8 cellular contexts compared by ENCODE assay signal in the genomic region with DNA sequence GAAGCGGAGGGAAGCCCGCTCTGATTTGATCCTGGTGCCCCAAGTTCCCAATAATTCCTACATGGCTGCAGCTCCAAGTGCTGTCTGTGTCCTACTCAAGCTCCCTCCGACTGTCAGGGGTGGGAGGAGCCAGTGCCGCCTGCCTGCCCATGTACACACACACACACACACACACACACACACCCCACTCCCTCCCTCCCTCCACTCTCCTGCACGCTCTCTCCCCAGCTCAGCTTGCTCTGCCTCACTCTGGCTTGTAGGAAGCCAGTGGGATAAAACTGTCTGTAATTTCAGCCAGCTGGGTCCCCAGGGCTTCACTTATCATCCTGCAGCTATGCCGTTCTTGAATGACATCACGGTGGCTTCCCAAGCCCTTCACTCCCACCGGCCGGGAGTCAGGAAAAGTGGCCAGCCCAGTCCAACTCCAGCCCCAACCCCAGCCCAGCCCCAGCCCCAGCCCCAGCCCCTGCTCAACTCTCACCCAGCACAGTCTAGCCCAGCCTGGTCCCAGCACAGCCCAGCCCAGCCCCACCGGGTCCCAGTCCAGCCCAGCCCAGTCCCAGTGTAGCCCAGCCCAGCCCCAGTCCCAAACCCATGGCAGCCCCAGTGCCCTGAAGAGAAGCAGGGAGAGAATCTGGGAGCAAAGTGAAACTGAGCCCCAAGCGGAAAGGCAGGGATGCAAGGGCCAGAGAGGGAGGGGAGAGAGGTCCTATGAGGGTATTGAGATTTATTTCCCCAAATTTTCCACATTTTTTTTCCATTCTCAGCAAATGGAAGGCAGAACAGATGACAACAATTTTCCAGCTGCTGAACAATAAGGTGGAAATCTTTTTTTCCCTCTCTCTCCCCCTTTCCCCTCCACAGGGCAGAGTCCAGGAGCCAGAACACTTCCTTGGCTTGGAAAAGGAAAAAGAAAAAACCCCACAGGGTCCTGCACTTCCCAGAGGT.
DNase-seq lines count a peak whose midpoint lies in the region; ATAC-seq lines count a peak whose summit lies in the region.

No MANE protein-coding gene starts in this region.

- H3K4me2 ChIP-seq in Karpas-422 (ENCODE audit: low read depth, low read length, poor library complexity, severe bottlenecking): no peak overlapping the region

- no peaks in the 10 kb centered on the region for H3K9me3 ChIP-seq in Karpas-422 (ENCODE audit: low read length)

- no peaks in the 10 kb centered on the region for H3K27me3 ChIP-seq in Karpas-422 (ENCODE audit: low read length)

- no peak overlapping the region for H3K4me3 ChIP-seq in Karpas-422 (ENCODE audit: low read length)

- H3K36me3 ChIP-seq in Karpas-422 (ENCODE audit: insufficient read depth, low read length): no peaks in the 10 kb centered on the region

- no peak overlapping the region for H3K9ac ChIP-seq in Karpas-422 (ENCODE audit: low read length)

- no peaks in the 10 kb centered on the region for H3K9me2 ChIP-seq in Karpas-422 (replicated peaks; ENCODE audit: insufficient read depth, low read length)

- H2AFZ ChIP-seq in Karpas-422 (ENCODE audit: low read length): no peak overlapping the region

- DNase-seq in LHCN-M2 (ENCODE audit: low read depth) (peak; percentile 97), brain pericyte (ENCODE audit: low read depth, low spot score) (peak; percentile 47), left colon (peak; percentile 61 to 79), stromal cell of bone marrow (ENCODE audit: low read depth) (peak; percentile 98), iPS-NIHi7 (ENCODE audit: extremely low spot score) (no peak), Karpas-422 (no peak), RPMI8226 (no peak)
- no peak for DNase-seq in activated naive CD4-positive, alpha-beta T cell treated with Interleukin-2 at 50 U/mL for 16 hours

- intact Hi-C loops in left colon (cut with DNase I, micrococcal nuclease): no loop called here

- no peaks in the 10 kb centered on the region for H4K20me1 ChIP-seq in Karpas-422 (ENCODE audit: insufficient read depth, low read depth, low read length)

- H3K79me2 ChIP-seq in Karpas-422 (ENCODE audit: low read length): no peaks in the 10 kb centered on the region

- peak; percentile 79 for ATAC-seq in left colon

- H3K27ac ChIP-seq in Karpas-422 (ENCODE audit: low read length): no peak overlapping the region

- no peaks in the 10 kb centered on the region for H3K4me1 ChIP-seq in Karpas-422 (ENCODE audit: low read length)

Comparison
In these comparisons a context has a peak if more than half of its experiments do, and no peak if none do; other contexts are left out.
1. DNase-seq: peak in LHCN-M2 (single experiment), brain pericyte (single experiment), left colon (2 of 2) and stromal cell of bone marrow (single experiment); none in iPS-NIHi7 (single experiment), Karpas-422 (single experiment), RPMI8226 (single experiment) and activated naive CD4-positive, alpha-beta T cell treated with Interleukin-2 at 50 U/mL for 16 hours (single experiment).